35 cellular contexts compared by ENCODE assay signal in genomic region chr21:25767921-25768320, GRCh38.
"Had no signal": no experiment of that assay in that cellular context is flagged by ENCODE, and none has a peak within 500 bp of the region (broad histone marks: within the 10 kb centered on the region; RNA-seq: fewer than 3 reads in every experiment).

No MANE protein-coding gene starts in this region.

- H3K27me3 Mint-ChIP-seq: activated B cell treated with CpG ODN at 0.5 μM for 24 hours; activated CD4-positive, alpha-beta memory T cell treated with anti-CD3 and anti-CD28 coated beads for 36 hours; activated CD4-positive, alpha-beta T cell treated with anti-CD3 and anti-CD28 coated beads, Interleukin-2, amount 10 ng/mL, durations not matched to agents 24 days and 14 days; activated CD8-positive, alpha-beta T cell treated with anti-CD3 and anti-CD28 coated beads for 36 hours; activated naive CD8-positive, alpha-beta T cell treated with anti-CD3 and anti-CD28 coated beads for 36 hours; activated T-helper 17 cell treated with anti-CD3 and anti-CD28 coated beads, Interleukin-2, amount 50 U/mL, for 72 hours had no signal

- H3K4me3 ChIP-seq: adrenal gland, body of pancreas, breast epithelium had no signal

- DNase-seq: activated B cell treated with CpG ODN at 0.5 μM for 24 hours; activated CD4-positive, alpha-beta memory T cell treated with anti-CD3 and anti-CD28 coated beads for 36 hours; activated CD4-positive, alpha-beta T cell treated with anti-CD3 and anti-CD28 coated beads for 4 hours; activated CD4-positive, alpha-beta T cell treated with anti-CD3 and anti-CD28 coated beads, Interleukin-2, amount 10 ng/mL, durations not matched to agents 24 days and 14 days; activated CD4-positive, alpha-beta T cell treated with anti-CD3 and anti-CD28 coated beads, Interleukin-2, amount 50 U/mL, for 1 hour; activated CD4-positive, alpha-beta T cell treated with anti-CD3 and anti-CD28 coated beads, Interleukin-2, amount 50 U/mL, for 4 hours; activated CD4-positive, CD25-positive, alpha-beta regulatory T cell treated with anti-CD3 and anti-CD28 coated beads, Interleukin-2, amount 50 U/mL, for 72 hours; activated CD8-positive, alpha-beta memory T cell treated with anti-CD3 and anti-CD28 coated beads, Interleukin-2, amount 50 U/mL, for 4 hours; activated CD8-positive, alpha-beta T cell treated with anti-CD3 and anti-CD28 coated beads for 36 hours; activated effector memory CD4-positive, alpha-beta T cell treated with anti-CD3 and anti-CD28 coated beads, Interleukin-2, amount 50 U/mL, for 16 hours; activated gamma-delta T cell treated with Interleukin-2 at 50 U/mL for 16 hours; activated naive CD4-positive, alpha-beta T cell; activated naive CD4-positive, alpha-beta T cell treated with anti-CD3 and anti-CD28 coated beads for 36 hours; activated naive CD4-positive, alpha-beta T cell treated with anti-CD3 and anti-CD28 coated beads, Interleukin-2, amount 50 U/mL, for 16 hours; activated naive CD8-positive, alpha-beta T cell treated with anti-CD3 and anti-CD28 coated beads for 36 hours; activated T-cell treated with anti-CD3 and anti-CD28 coated beads for 4 hours; activated T-cell treated with anti-CD3 and anti-CD28 coated beads, Interleukin-2, amount 50 U/mL, for 1 hour; activated T-cell treated with anti-CD3 and anti-CD28 coated beads, Interleukin-2, amount 50 U/mL, for 4 hours; activated T-cell treated with anti-CD3 and anti-CD28 coated beads, Interleukin-2, amount 50 U/mL, for 72 hours; adrenal gland; amniotic stem cell; aorta; body of pancreas; brain microvascular endothelial cell; central memory CD4-positive, alpha-beta T cell; T-helper 1 cell; T-helper 2 cell; T-helper 9 cell had no signal

- H3K27ac ChIP-seq: body of pancreas, brain microvascular endothelial cell, breast epithelium, VCaP had no signal

- H3K4me1 ChIP-seq: adrenal gland, breast epithelium had no signal

- ATAC-seq: activated CD8-positive, alpha-beta T cell treated with anti-CD3 and anti-CD28 coated beads for 36 hours; activated naive CD4-positive, alpha-beta T cell treated with anti-CD3 and anti-CD28 coated beads, Interleukin-2, amount 50 U/mL, for 72 hours; activated T-cell treated with anti-CD3 and anti-CD28 coated beads, Interleukin-2, amount 50 U/mL, for 4 hours; activated T-cell treated with anti-CD3 and anti-CD28 coated beads, Interleukin-2, amount 50 U/mL, for 72 hours; activated T-helper 17 cell treated with anti-CD3 and anti-CD28 coated beads, Interleukin-2, amount 50 U/mL, for 72 hours; body of pancreas had no signal

- H3K27ac Mint-ChIP-seq: activated B cell treated with CpG ODN at 0.5 μM for 24 hours; activated CD4-positive, alpha-beta memory T cell treated with anti-CD3 and anti-CD28 coated beads for 36 hours; activated CD4-positive, alpha-beta T cell treated with anti-CD3 and anti-CD28 coated beads, Interleukin-2, amount 10 ng/mL, durations not matched to agents 24 days and 14 days; activated CD8-positive, alpha-beta T cell treated with anti-CD3 and anti-CD28 coated beads for 36 hours; activated naive CD4-positive, alpha-beta T cell treated with anti-CD3 and anti-CD28 coated beads for 36 hours; activated naive CD4-positive, alpha-beta T cell treated with anti-CD3 and anti-CD28 coated beads, Interleukin-2, amount 50 U/mL, for 72 hours; activated naive CD8-positive, alpha-beta T cell treated with anti-CD3 and anti-CD28 coated beads for 36 hours; activated T-cell treated with anti-CD3 and anti-CD28 coated beads, Interleukin-2, amount 50 U/mL, for 72 hours; activated T-helper 1 cell treated with anti-CD3 and anti-CD28 coated beads, Interleukin-12 subunit alpha, Interleukin-12 subunit beta, Interleukin-2, Interleukin-4 antibody, amounts not matched to agents 30 ng/mL and 10 ng/mL and 1 ng/mL, durations not matched to agents 14 hours and 24 hours and 36 hours; activated T-helper 17 cell treated with anti-CD3 and anti-CD28 coated beads, Interleukin-2, amount 50 U/mL, for 72 hours; T-helper 1 cell treated with Interleukin-12 subunit alpha and Interleukin-12 subunit beta and Interleukin-4 antibody, amounts not matched to agents 30 μg/mL and 1 μg/mL, for 36 hours; T-helper 2 cell treated with Interferon-gamma antibody and Interleukin-4, amounts not matched to agents 5 μg/mL and 100 μg/mL, for 36 hours had no signal

- H3K36me3 ChIP-seq: breast epithelium had no signal

- H3K27me3 ChIP-seq: adrenal gland, body of pancreas, brain microvascular endothelial cell, breast epithelium had no signal

- H3K9me3 Mint-ChIP-seq: activated B cell treated with CpG ODN at 0.5 μM for 24 hours; activated CD4-positive, alpha-beta memory T cell treated with anti-CD3 and anti-CD28 coated beads for 36 hours; activated CD4-positive, alpha-beta T cell treated with anti-CD3 and anti-CD28 coated beads, Interleukin-2, amount 10 ng/mL, durations not matched to agents 24 days and 14 days; activated CD8-positive, alpha-beta T cell treated with anti-CD3 and anti-CD28 coated beads for 36 hours; activated naive CD4-positive, alpha-beta T cell treated with anti-CD3 and anti-CD28 coated beads for 36 hours; activated naive CD4-positive, alpha-beta T cell treated with anti-CD3 and anti-CD28 coated beads, Interleukin-2, amount 50 U/mL, for 72 hours; activated naive CD8-positive, alpha-beta T cell treated with anti-CD3 and anti-CD28 coated beads for 36 hours; activated T-cell treated with anti-CD3 and anti-CD28 coated beads, Interleukin-2, amount 50 U/mL, for 4 hours; activated T-cell treated with anti-CD3 and anti-CD28 coated beads, Interleukin-2, amount 50 U/mL, for 72 hours; activated T-helper 1 cell treated with anti-CD3 and anti-CD28 coated beads, Interleukin-12 subunit alpha, Interleukin-12 subunit beta, Interleukin-2, Interleukin-4 antibody, amounts not matched to agents 30 ng/mL and 10 ng/mL and 1 ng/mL, durations not matched to agents 14 hours and 24 hours and 36 hours; activated T-helper 17 cell treated with anti-CD3 and anti-CD28 coated beads, Interleukin-2, amount 50 U/mL, for 72 hours; T-helper 1 cell treated with Interleukin-12 subunit alpha and Interleukin-12 subunit beta and Interleukin-4 antibody, amounts not matched to agents 30 μg/mL and 1 μg/mL, for 36 hours; T-helper 2 cell treated with Interferon-gamma antibody and Interleukin-4, amounts not matched to agents 5 μg/mL and 100 μg/mL, for 36 hours had no signal

- H3K4me1 Mint-ChIP-seq: activated T-helper 17 cell treated with anti-CD3 and anti-CD28 coated beads, Interleukin-2, amount 50 U/mL, for 72 hours had no signal

- H3K9me3 ChIP-seq: adrenal gland, body of pancreas, breast epithelium had no signal

- H3K4me3 Mint-ChIP-seq: activated B cell treated with CpG ODN at 0.5 μM for 24 hours; activated CD4-positive, alpha-beta memory T cell treated with anti-CD3 and anti-CD28 coated beads for 36 hours; activated CD4-positive, alpha-beta T cell treated with anti-CD3 and anti-CD28 coated beads, Interleukin-2, amount 10 ng/mL, durations not matched to agents 24 days and 14 days; activated CD8-positive, alpha-beta T cell treated with anti-CD3 and anti-CD28 coated beads for 36 hours; activated naive CD4-positive, alpha-beta T cell treated with anti-CD3 and anti-CD28 coated beads for 36 hours; activated naive CD8-positive, alpha-beta T cell treated with anti-CD3 and anti-CD28 coated beads for 36 hours; activated T-cell treated with anti-CD3 and anti-CD28 coated beads, Interleukin-2, amount 50 U/mL, for 4 hours; activated T-cell treated with anti-CD3 and anti-CD28 coated beads, Interleukin-2, amount 50 U/mL, for 72 hours; activated T-helper 1 cell treated with anti-CD3 and anti-CD28 coated beads, Interleukin-12 subunit alpha, Interleukin-12 subunit beta, Interleukin-2, Interleukin-4 antibody, amounts not matched to agents 30 ng/mL and 10 ng/mL and 1 ng/mL, durations not matched to agents 14 hours and 24 hours and 36 hours; activated T-helper 17 cell treated with anti-CD3 and anti-CD28 coated beads, Interleukin-2, amount 50 U/mL, for 72 hours; T-helper 1 cell treated with Interleukin-12 subunit alpha and Interleukin-12 subunit beta and Interleukin-4 antibody, amounts not matched to agents 30 μg/mL and 1 μg/mL, for 36 hours; T-helper 2 cell treated with Interferon-gamma antibody and Interleukin-4, amounts not matched to agents 5 μg/mL and 100 μg/mL, for 36 hours had no signal
